13 cellular contexts compared by ENCODE assay signal in the genomic region with DNA sequence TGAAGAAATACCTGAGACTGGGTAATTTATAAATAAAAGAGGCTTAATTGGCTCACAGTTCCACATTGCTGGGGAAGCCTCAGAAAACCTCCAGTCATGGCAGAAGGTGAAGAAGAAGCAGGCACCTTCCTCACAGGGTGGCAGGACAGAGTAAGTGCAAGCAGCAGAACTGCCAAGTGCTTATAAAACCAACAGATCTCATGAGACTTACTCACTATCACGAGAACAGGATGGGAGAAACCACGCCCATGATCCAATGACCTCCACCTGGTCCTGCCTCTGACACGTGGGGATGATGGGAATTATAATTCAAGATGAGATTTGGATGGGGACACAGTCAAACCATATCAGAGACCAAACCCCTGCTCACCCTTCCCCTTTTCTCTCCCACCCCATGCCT.
DNase-seq lines count a peak whose midpoint lies in the region; ATAC-seq and TF ChIP-seq lines count a peak whose summit lies in the region.
"Had no signal": no experiment of that assay in that cellular context is flagged by ENCODE, and none has a peak within 500 bp of the region (broad histone marks: within the 10 kb centered on the region; RNA-seq: fewer than 3 reads in every experiment).

No MANE protein-coding gene starts in this region.

- H3K27me3 ChIP-seq in Peyer's patch (no peaks in the 10 kb centered on the region), mucosa of stomach (ENCODE audit: control insufficient read depth, insufficient read depth, low read length) (no peaks in the 10 kb centered on the region), right atrium auricular region (no peaks in the 10 kb centered on the region)

- H3K4me1 ChIP-seq in Peyer's patch = peaks cover 0 to 18% (median 0%) of the 10 kb centered on the region in 4 donors
- H3K4me1 ChIP-seq in mucosa of stomach (ENCODE audit: control insufficient read depth, insufficient read depth, low read length) = peaks cover 30% of the 10 kb centered on the region
- peaks cover 0 to 3% of the 10 kb centered on the region in 2 donors for H3K4me1 ChIP-seq in right atrium auricular region
- H3K4me1 ChIP-seq: heart right ventricle had no signal

- H3K27ac ChIP-seq in Peyer's patch (peak overlapping the region in 3 of 4 donors; percentile 16 to 76 (median 72)), right atrium auricular region (no peak overlapping the region)
- H3K27ac ChIP-seq: heart right ventricle had no signal

- TF ChIP-seq POLR2A in Peyer's patch (IDR thresholded peaks at IDR 0.05) = no peak

- ATAC-seq in HG02973 (IDR thresholded peaks at IDR 0.05; ENCODE audit: unreplicated experiment) = no peak
- no peak for ATAC-seq in GM18909 (IDR thresholded peaks at IDR 0.05; ENCODE audit: poor library complexity, unreplicated experiment)
- ATAC-seq: sciatic nerve; stimulated activated naive CD8-positive, alpha-beta T cell treated with anti-CD3 and anti-CD28 coated beads, Interleukin-15, Interleukin-2, amounts not matched to agents 100 U/mL and 50 U/mL, for 24 hours had no signal

- TF ChIP-seq CTCF in Peyer's patch (IDR thresholded peaks at IDR 0.05) = no peak
- no peak for TF ChIP-seq CTCF in right atrium auricular region (IDR thresholded peaks at IDR 0.05)

- H3K9ac ChIP-seq in mucosa of stomach (ENCODE audit: low read length) = peak overlapping the region; percentile 4

- no peak overlapping the region for H3K4me3 ChIP-seq in Peyer's patch
- no peak overlapping the region for H3K4me3 ChIP-seq in mucosa of stomach (ENCODE audit: low read length)
- no peak overlapping the region for H3K4me3 ChIP-seq in right atrium auricular region
- H3K4me3 ChIP-seq: heart right ventricle had no signal

- H3K9me3 ChIP-seq in Peyer's patch (no peaks in the 10 kb centered on the region), mucosa of stomach (ENCODE audit: control insufficient read depth, low read length) (no peaks in the 10 kb centered on the region), right atrium auricular region (no peaks in the 10 kb centered on the region)
- H3K9me3 ChIP-seq: heart right ventricle had no signal

- DNase-seq in H4 (ENCODE audit: low spot score) = peak; percentile 10
- DNase-seq in NCI-H146 (lab: John Stamatoyannopoulos, UW) = peak; percentile 83
- DNase-seq in Peyer's patch = peak in 1 of 3 donors; percentile 62
- DNase-seq in right atrium auricular region (ENCODE audit: low spot score) = no peak
- DNase-seq: activated B cell treated with CpG ODN at 0.5 μM for 24 hours; GDM1; GOT3; heart right ventricle; stimulated activated naive CD8-positive, alpha-beta T cell treated with anti-CD3 and anti-CD28 coated beads, Interleukin-15, Interleukin-2, amounts not matched to agents 100 U/mL and 50 U/mL, for 24 hours had no signal

- H3K36me3 ChIP-seq in Peyer's patch = no peaks in the 10 kb centered on the region
- no peaks in the 10 kb centered on the region for H3K36me3 ChIP-seq in mucosa of stomach (ENCODE audit: control insufficient read depth, insufficient read depth, low read length)
- H3K36me3 ChIP-seq in right atrium auricular region = no peaks in the 10 kb centered on the region
- H3K36me3 ChIP-seq: heart right ventricle had no signal

Comparison
In these comparisons a context has a peak if more than half of its experiments do, and no peak if none do; other contexts are left out.
1. H3K27ac ChIP-seq: peak in Peyer's patch (3 of 4); none in right atrium auricular region (0 of 2).